1 cellular context compared by ENCODE assay signal in genomic region chr20:44494681-44495080, GRCh38.
TF ChIP-seq lines count a peak whose summit lies in the region.

No MANE protein-coding gene starts in this region.

TF ChIP-seq in A549, 52 proteins besides CTCF, POLR2A, EP300 and RAD21 (continued from another document):
- no peak for TF ChIP-seq PBX3 (IDR thresholded peaks at IDR 0.05)
- TF ChIP-seq ELK1 (IDR thresholded peaks at IDR 0.05; ENCODE audit: low read depth, low read length): no peak
